23 cellular contexts compared by ENCODE assay signal in genomic region chr4:141140271-141141205, GRCh38. TPM values are rescaled to one million over a fixed set of nuclear protein-coding genes. Genes with fewer than 3 reads are reported as not detected.
DNase-seq lines count a peak whose midpoint lies in the region; TF ChIP-seq lines count a peak whose summit lies in the region.
"Had no signal": no experiment of that assay in that cellular context is flagged by ENCODE, and none has a peak within 500 bp of the region (broad histone marks: within the 10 kb centered on the region; RNA-seq: fewer than 3 reads in every experiment).

No MANE protein-coding gene starts in this region.

- H3K9me3 ChIP-seq in left ventricle myocardium inferior (replicated peaks) (no peaks in the 10 kb centered on the region), right atrium auricular region (no peaks in the 10 kb centered on the region)
- H3K9me3 ChIP-seq: ascending aorta, psoas muscle, transverse colon had no signal

- H3K27me3 ChIP-seq in left ventricle myocardium inferior (ENCODE audit: low read depth), result no peaks in the 10 kb centered on the region
- H3K27me3 ChIP-seq in right atrium auricular region, result no peaks in the 10 kb centered on the region
- H3K27me3 ChIP-seq: ascending aorta had no signal

- TF ChIP-seq CTCF in left ventricle myocardium inferior (IDR thresholded peaks at IDR 0.05; ENCODE audit: borderline replicate concordance) (no peak), right atrium auricular region (IDR thresholded peaks at IDR 0.05) (no peak)

- H3K36me3 ChIP-seq in left ventricle myocardium inferior (no peaks in the 10 kb centered on the region), right atrium auricular region (no peaks in the 10 kb centered on the region)
- H3K36me3 ChIP-seq: ascending aorta, transverse colon had no signal

- intact Hi-C loops in left ventricle myocardium inferior (cut with micrococcal nuclease), result no loop called here

- TF ChIP-seq POLR2A in erythroblast (IDR thresholded peaks at IDR 0.05; ENCODE audit: low read length), result no peak

- H3K4me3 ChIP-seq in left ventricle myocardium inferior (no peak overlapping the region), right atrium auricular region (no peak overlapping the region)
- H3K4me3 ChIP-seq: ascending aorta, lung, psoas muscle, transverse colon had no signal

- H3K27ac ChIP-seq in left ventricle myocardium inferior (replicated peaks), result peak overlapping the region; percentile 24
- H3K27ac ChIP-seq in right atrium auricular region, result no peak overlapping the region
- H3K27ac ChIP-seq: ascending aorta, epithelial cell of prostate, psoas muscle, transverse colon had no signal

- H3K4me1 ChIP-seq in left ventricle myocardium inferior, result peaks cover 7% of the 10 kb centered on the region
- no peaks in the 10 kb centered on the region for H3K4me1 ChIP-seq in right atrium auricular region
- H3K4me1 ChIP-seq: ascending aorta, psoas muscle, transverse colon had no signal

- no peak for DNase-seq in left ventricle myocardium inferior
- DNase-seq in right atrium auricular region (ENCODE audit: low spot score), result no peak
- peak; percentile 14 for DNase-seq in NCI-H748 treated with DMSO at 0.1 percent for 48 hours (lab: John Stamatoyannopoulos, UW)
- peak; percentile 29 for DNase-seq in foreskin melanocyte
- DNase-seq in NCI-H2227 treated with DMSO at 0.1 percent for 48 hours (lab: John Stamatoyannopoulos, UW), result no peak
- DNase-seq in OCI-M2 (lab: John Stamatoyannopoulos, UW; ENCODE audit: unreplicated experiment), result no peak
- DNase-seq in DMS 273 treated with DMSO at 0.1 percent for 48 hours (lab: John Stamatoyannopoulos, UW), result no peak
- no peak for DNase-seq in erythroblast (lab: John Stamatoyannopoulos, UW)
- DNase-seq: activated CD8-positive, alpha-beta memory T cell treated with anti-CD3 and anti-CD28 coated beads, Interleukin-2, amount 50 U/mL, for 48 hours; CD4-positive, CD25-positive, alpha-beta regulatory T cell; cerebellar nuclear complex; GF-D8; islet precursor cell; NCI-H1436; psoas muscle; RPMI8226; stimulated activated CD4-positive, alpha-beta T cell treated with anti-CD3 and anti-CD28 coated beads, Interleukin-4, amount 100 ng/mL, for 24 hours; stimulated activated naive CD8-positive, alpha-beta T cell treated with anti-CD3 and anti-CD28 coated beads, Interleukin-15, Interleukin-2, amounts not matched to agents 100 U/mL and 50 U/mL, for 24 hours; T-helper 9 cell; transverse colon had no signal

RNA-seq across cellular contexts. Expression of gene RNF150, which starts 7.3 kb away (rescaled TPM):
- total RNA-seq in left ventricle myocardium inferior, result 68.0 TPM
- total RNA-seq in right atrium auricular region, result 10 to 100 TPM; 26.2 to 34.2 TPM

Comparison
In these comparisons a context has a peak if more than half of its experiments do, and no peak if none do; other contexts are left out.
1. DNase-seq: peak in NCI-H748 treated with DMSO at 0.1 percent for 48 hours (single experiment) and foreskin melanocyte (single experiment); none in left ventricle myocardium inferior (single experiment), right atrium auricular region (single experiment), NCI-H2227 treated with DMSO at 0.1 percent for 48 hours (single experiment), OCI-M2 (single experiment), DMS 273 treated with DMSO at 0.1 percent for 48 hours (single experiment) and erythroblast (0 of 2).